5 cellular contexts compared by ENCODE assay signal in the genomic region with DNA sequence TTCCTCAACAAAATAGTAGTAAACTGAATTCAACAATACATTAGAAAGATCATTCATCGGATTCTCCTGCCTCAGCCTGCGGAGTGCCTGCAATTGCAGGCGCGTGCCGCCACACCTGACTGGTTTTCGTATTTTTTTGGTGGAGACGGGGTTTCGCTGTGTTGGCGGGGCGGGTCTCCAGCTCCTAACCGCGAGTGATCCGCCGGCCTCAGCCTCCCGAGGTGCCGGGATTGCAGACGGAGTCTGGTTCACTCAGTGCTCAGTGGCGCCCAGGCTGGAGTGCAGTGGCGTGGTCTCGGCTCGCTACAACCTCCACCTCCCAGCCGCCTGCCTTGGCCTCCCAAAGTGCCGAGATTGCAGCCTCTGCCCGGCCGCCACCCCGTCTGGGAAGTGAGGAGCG. TPM values are rescaled to one million over a fixed set of nuclear protein-coding genes. Genes with fewer than 3 reads are reported as not detected.
"Had no signal": no experiment of that assay in that cellular context is flagged by ENCODE, and none has a peak within 500 bp of the region (broad histone marks: within the 10 kb centered on the region; RNA-seq: fewer than 3 reads in every experiment).

No MANE protein-coding gene starts in this region.

RNA-seq across cellular contexts. Expression of a gene that starts 32.2 kb away (rescaled TPM):
- total RNA-seq: suprapubic skin, temporal lobe, thyroid gland, transverse colon, urinary bladder had no signal
